In the genomic region with DNA sequence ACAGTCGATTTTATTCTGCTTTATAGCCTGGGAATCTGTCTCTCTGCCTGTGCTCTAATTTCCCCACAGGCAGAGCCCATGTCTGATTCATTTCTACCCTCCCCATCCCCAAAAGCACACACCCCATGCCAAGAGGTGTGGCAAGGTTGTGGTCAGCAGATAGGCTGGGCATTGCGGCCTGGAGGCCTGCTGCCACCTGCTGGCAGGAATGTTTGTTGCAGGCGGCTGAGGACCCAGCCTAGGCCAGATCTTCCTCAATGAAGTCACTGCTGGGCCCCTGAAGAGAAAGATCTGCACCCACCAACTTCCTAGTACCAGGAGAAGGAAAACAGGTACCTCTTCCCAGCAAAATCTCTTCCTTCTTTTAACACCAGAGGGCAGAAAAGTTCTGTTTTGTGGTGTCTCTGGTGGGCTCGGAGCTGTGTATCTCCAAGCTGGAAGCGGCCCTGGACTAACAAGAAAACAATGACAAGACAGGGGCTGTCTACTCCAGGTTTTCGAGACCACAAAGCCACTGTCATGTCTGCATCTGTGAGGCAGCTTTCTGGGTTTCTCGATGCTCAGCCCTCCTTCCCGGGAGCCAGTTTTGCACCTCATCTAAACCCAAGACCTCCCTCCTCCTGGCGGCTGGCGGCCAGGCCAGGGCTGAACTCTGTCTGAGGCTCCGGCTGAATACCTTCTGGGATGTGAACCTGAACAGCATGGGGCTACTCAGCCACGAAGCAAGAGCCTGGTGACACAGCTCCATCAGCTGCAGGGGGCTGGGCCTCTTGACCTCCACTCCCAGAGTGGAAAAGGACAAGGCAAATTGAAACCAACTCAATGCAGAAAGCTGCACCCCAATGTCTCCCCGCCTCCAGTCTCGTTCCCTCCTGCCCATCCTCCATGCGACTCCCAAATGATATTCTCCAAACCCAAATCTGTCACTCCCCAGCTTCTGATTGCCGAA, we compare ENCODE assay signal across 8 cellular contexts. TPM values are rescaled to one million over a fixed set of nuclear protein-coding genes. Genes with fewer than 3 reads are reported as not detected.
DNase-seq lines count a peak whose midpoint lies in the region; ATAC-seq, FAIRE-seq and TF ChIP-seq lines count a peak whose summit lies in the region.

No MANE protein-coding gene starts in this region.

- H3K4me1 Mint-ChIP-seq in WTC11 = peaks cover 45% of the 10 kb centered on the region
- H3K4me1 Mint-ChIP-seq in central memory CD8-positive, alpha-beta T cell = peaks cover 30% of the 10 kb centered on the region

- H3K27ac ChIP-seq in keratinocyte (ENCODE audit: control insufficient read depth, insufficient read depth, low read length) = peak overlapping the region; percentile 77

- no peak overlapping the region for H3K4me3 Mint-ChIP-seq in WTC11
- H3K4me3 Mint-ChIP-seq in central memory CD8-positive, alpha-beta T cell = no peak overlapping the region

- H4K20me1 ChIP-seq in keratinocyte (ENCODE audit: control insufficient read depth, extremely low read depth, insufficient read depth, low read length) = no peaks in the 10 kb centered on the region

- H3K4me3 ChIP-seq in AG10803 (ENCODE audit: low read length) = no peak overlapping the region
- no peak overlapping the region for H3K4me3 ChIP-seq in keratinocyte (ENCODE audit: control insufficient read depth in 2 of 3, extremely low read depth in 1 of 3, insufficient read depth in 2 of 3, low read depth in 1 of 3, low read length in 3 of 3)

- TF ChIP-seq CTCF in AG10803 (conservative IDR thresholded peaks at IDR 0.05; ENCODE audit: low read length) = peak; percentile 93
- TF ChIP-seq CTCF in WTC11 (IDR thresholded peaks at IDR 0.05) = peak; percentile 100
- peak; percentile 97 to 99 (median 98) for TF ChIP-seq CTCF in keratinocyte (optimal IDR thresholded peaks at IDR 0.05 in 1 of 3, IDR thresholded peaks at IDR 0.05 in 1 of 3, conservative IDR thresholded peaks at IDR 0.05 in 1 of 3; ENCODE audit: extremely low read depth in 1 of 3, insufficient read depth in 2 of 3, low read length in 3 of 3)

- peak overlapping the region; percentile 67 for H3K4me2 ChIP-seq in keratinocyte (ENCODE audit: control insufficient read depth, extremely low read depth, insufficient read depth, low read depth, low read length)

- DNase-seq in AG10803 (ENCODE audit: low read depth) = peak; percentile 98
- peak; percentile 30 for DNase-seq in KG1 (lab: John Stamatoyannopoulos, UW)
- peak; percentile 86 for DNase-seq in WTC11 (ENCODE audit: low spot score)
- DNase-seq in central memory CD8-positive, alpha-beta T cell (ENCODE audit: low spot score in 2 of 2) = peak; percentile 31 to 51
- DNase-seq in keratinocyte (ENCODE audit: low read depth, low spot score) = peak; percentile 90
- peak; percentile 52 to 63 (median 54) for DNase-seq in stimulated activated CD4-positive, alpha-beta T cell treated with anti-CD3 and anti-CD28 coated beads, Interleukin-12 subunit alpha, Interleukin-12 subunit beta, amount 100 ng/mL, for 48 hours (ENCODE audit: low read depth in 2 of 3, low spot score in 1 of 3)
- no peak for DNase-seq in cortex of kidney (lab: John Stamatoyannopoulos, UW)

- no peak overlapping the region for H2AFZ ChIP-seq in keratinocyte (ENCODE audit: control insufficient read depth, low read length)

- peaks cover 26% of the 10 kb centered on the region for H3K79me2 ChIP-seq in keratinocyte (ENCODE audit: control insufficient read depth, insufficient read depth, low read length)

- peak overlapping the region; percentile 46 for H3K9ac ChIP-seq in keratinocyte (ENCODE audit: control insufficient read depth, extremely low read depth, insufficient read depth, low read length)

- no peaks in the 10 kb centered on the region for H3K9me1 ChIP-seq in keratinocyte (ENCODE audit: control insufficient read depth, extremely low read depth, insufficient read depth, low read length)

- no peaks in the 10 kb centered on the region for H3K27me3 Mint-ChIP-seq in WTC11 (ENCODE audit: low read depth)
- no peaks in the 10 kb centered on the region for H3K27me3 Mint-ChIP-seq in central memory CD8-positive, alpha-beta T cell

- FAIRE-seq in keratinocyte (lab: Jason Lieb, UNC) = peak; percentile 96

- H3K9me3 ChIP-seq in keratinocyte (ENCODE audit: control insufficient read depth, low read depth, low read length) = no peaks in the 10 kb centered on the region

- dilution Hi-C loops in keratinocyte (cut with MboI; ENCODE audit: extremely low pct_ligation_motif_present, low sequenced_read_pairs) = no loop called here

- peak overlapping the region; percentile 82 for H3K27ac Mint-ChIP-seq in WTC11
- H3K27ac Mint-ChIP-seq in central memory CD8-positive, alpha-beta T cell (ENCODE audit: low read depth) = no peak overlapping the region

- H3K36me3 ChIP-seq in keratinocyte (ENCODE audit: control insufficient read depth in 2 of 2, extremely low read depth in 1 of 2, insufficient read depth in 2 of 2, low read length in 2 of 2) = peaks cover 1 to 14% of the 10 kb centered on the region in 2 experiments

- no peaks in the 10 kb centered on the region for H3K27me3 ChIP-seq in keratinocyte (ENCODE audit: control insufficient read depth, extremely low read depth, insufficient read depth, low read length)

- ATAC-seq in GM18517 (IDR thresholded peaks at IDR 0.05; ENCODE audit: unreplicated experiment) = peak; percentile 55
- peak; percentile 88 for ATAC-seq in WTC11
- no peak for ATAC-seq in central memory CD8-positive, alpha-beta T cell (replicated peaks; ENCODE audit: extremely low read depth, poor library complexity, severe bottlenecking)

- peaks cover 31% of the 10 kb centered on the region for H3K36me3 Mint-ChIP-seq in WTC11
- peaks cover 2% of the 10 kb centered on the region for H3K36me3 Mint-ChIP-seq in central memory CD8-positive, alpha-beta T cell (ENCODE audit: insufficient read depth)

- no peaks in the 10 kb centered on the region for H3K9me3 Mint-ChIP-seq in WTC11
- H3K9me3 Mint-ChIP-seq in central memory CD8-positive, alpha-beta T cell = no peaks in the 10 kb centered on the region

- H3K4me1 ChIP-seq in keratinocyte (ENCODE audit: control insufficient read depth, extremely low read depth, insufficient read depth, low read length) = peaks cover 38% of the 10 kb centered on the region

- CTCF ChIA-PET in WTC11 (lab: Charles Lee) = interaction anchor here (0.7 to 1.9 kb wide), 13 partner anchors 9 to 349 kb away, joined by 3 to 21 read pairs (median 4); a partner anchor contains a TSS

- POLR2A ChIA-PET in WTC11 (lab: Charles Lee) = interaction anchor here (1.1 kb wide), 1 partner anchor 16 kb away, joined by 7 read pairs; a partner anchor contains a TSS

TF ChIP-seq in WTC11, 78 proteins besides CTCF, POLR2A, EP300 and RAD21 (continues in another document):
- TF ChIP-seq TEAD1 (CRISPR knock-in tag; IDR thresholded peaks at IDR 0.05) = peak; percentile 100
- TF ChIP-seq, protein P1, sequence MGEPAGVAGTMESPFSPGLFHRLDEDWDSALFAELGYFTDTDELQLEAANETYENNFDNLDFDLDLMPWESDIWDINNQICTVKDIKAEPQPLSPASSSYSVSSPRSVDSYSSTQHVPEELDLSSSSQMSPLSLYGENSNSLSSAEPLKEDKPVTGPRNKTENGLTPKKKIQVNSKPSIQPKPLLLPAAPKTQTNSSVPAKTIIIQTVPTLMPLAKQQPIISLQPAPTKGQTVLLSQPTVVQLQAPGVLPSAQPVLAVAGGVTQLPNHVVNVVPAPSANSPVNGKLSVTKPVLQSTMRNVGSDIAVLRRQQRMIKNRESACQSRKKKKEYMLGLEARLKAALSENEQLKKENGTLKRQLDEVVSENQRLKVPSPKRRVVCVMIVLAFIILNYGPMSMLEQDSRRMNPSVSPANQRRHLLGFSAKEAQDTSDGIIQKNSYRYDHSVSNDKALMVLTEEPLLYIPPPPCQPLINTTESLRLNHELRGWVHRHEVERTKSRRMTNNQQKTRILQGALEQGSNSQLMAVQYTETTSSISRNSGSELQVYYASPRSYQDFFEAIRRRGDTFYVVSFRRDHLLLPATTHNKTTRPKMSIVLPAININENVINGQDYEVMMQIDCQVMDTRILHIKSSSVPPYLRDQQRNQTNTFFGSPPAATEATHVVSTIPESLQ (CRISPR knock-in tag; IDR thresholded peaks at IDR 0.05) = no peak

RNA-seq across cellular contexts. Expression of a gene that starts 4.9 kb away (rescaled TPM):
- 65.1 to 76.7 TPM (median 66.5 TPM) in 3 replicates for total RNA-seq in WTC11 (2021)
- polyA plus RNA-seq in keratinocyte = 11.5 to 14.4 TPM (median 13.5 TPM) in 3 replicates
- polyA plus RNA-seq in keratinocyte (2011; ENCODE audit: low read depth) = 10.0 TPM
- 9.6 and 11.6 TPM in 2 replicates for polyA plus RNA-seq in keratinocyte (2011; cell fraction: cytosol; rRNA removed)
- polyA plus RNA-seq in keratinocyte (2011; cell fraction: nucleus; rRNA removed) = 21.0 and 23.5 TPM in 2 replicates
- polyA plus RNA-seq in keratinocyte (2012; ENCODE audit: low replicate concordance) = 11.2 and 18.3 TPM in 2 replicates
- 10.9 to 16.3 TPM (median 16.3 TPM) in 3 replicates for polyA minus RNA-seq in keratinocyte
- 14.6 TPM for polyA minus RNA-seq in keratinocyte (2011; cell fraction: cytosol; rRNA and poly(A)+ RNA removed)
- polyA minus RNA-seq in keratinocyte (2011; cell fraction: nucleus; rRNA and poly(A)+ RNA removed) = 8.4 and 12.4 TPM in 2 replicates

RNA-seq across cellular contexts. Expression of a gene that starts 16.0 kb away (rescaled TPM):
- total RNA-seq in WTC11 (2021) = 19.3 to 24.7 TPM (median 23.7 TPM) in 3 replicates
- polyA plus RNA-seq in keratinocyte = 1.1 to 1.8 TPM (median 1.2 TPM) in 3 replicates
- 0.60 TPM for polyA plus RNA-seq in keratinocyte (2011; ENCODE audit: low read depth)
- 0.44 and 0.74 TPM in 2 replicates for polyA plus RNA-seq in keratinocyte (2011; cell fraction: cytosol; rRNA removed)
- 1.5 and 1.6 TPM in 2 replicates for polyA plus RNA-seq in keratinocyte (2011; cell fraction: nucleus; rRNA removed)
- 0.21 and 1.3 TPM in 2 replicates for polyA plus RNA-seq in keratinocyte (2012; ENCODE audit: low replicate concordance)
- 0.49 to 1.4 TPM (median 1.0 TPM) in 3 replicates for polyA minus RNA-seq in keratinocyte
- polyA minus RNA-seq in keratinocyte (2011; cell fraction: cytosol; rRNA and poly(A)+ RNA removed) = 0.96 TPM
- 1.2 and 1.5 TPM in 2 replicates for polyA minus RNA-seq in keratinocyte (2011; cell fraction: nucleus; rRNA and poly(A)+ RNA removed)
